ENCODE assay signal across 8 cellular contexts in the genomic region with DNA sequence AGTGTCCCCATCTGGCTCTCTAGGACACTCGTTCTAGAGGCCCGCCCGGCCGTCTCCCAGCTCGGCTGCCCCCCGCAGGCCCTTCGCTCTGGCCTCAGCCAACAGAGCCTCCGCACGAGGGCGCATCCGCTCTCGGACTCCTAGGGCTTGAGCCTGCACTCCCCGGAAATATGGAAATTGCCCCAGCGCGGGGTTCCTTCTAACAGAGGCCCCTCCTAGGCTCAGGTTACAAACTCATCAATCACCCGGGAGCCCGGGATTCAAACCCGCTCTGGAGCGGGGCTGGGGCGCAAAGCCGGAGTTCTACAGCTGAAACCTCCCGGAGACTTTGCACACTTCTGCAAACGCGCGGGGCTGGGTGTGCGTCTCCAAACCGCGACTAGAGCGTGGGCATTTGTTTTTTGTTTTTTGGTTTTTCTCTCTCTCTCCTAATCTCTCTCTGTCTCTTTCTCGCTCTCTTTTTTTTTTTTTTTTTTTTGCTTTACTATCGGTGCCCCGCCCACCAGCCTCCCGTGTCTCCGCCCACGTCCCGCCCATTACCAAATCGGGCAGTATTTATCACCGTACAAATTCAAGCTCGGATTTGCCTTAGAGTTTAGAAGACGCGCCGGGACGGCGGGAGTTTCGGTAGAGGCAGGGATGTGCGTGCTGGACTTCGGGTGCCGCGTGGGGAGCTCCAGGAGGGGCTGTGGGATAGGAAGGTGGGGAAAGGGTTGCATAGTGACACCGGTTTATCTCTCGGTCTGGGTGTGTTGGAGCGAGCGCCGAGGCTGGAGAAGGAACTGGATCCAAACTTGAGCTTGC. TPM values are rescaled to one million over a fixed set of nuclear protein-coding genes. Genes with fewer than 3 reads are reported as not detected.
DNase-seq lines count a peak whose midpoint lies in the region; ATAC-seq and TF ChIP-seq lines count a peak whose summit lies in the region.

No MANE protein-coding gene starts in this region.

- peak overlapping the region; percentile 81 for H3K9ac ChIP-seq in NT2/D1 (ENCODE audit: insufficient read length, low read depth)

- intact Hi-C loops in heart right ventricle (cut with DNase I) (loop anchor here in 8 of 10 donors (5.0 to 10.0 kb wide), 9 partner anchors 36 to 486 kb away; no protein-coding TSS in a partner anchor), posterior vena cava (cut with DNase I) (loop anchor here in 1 of 2 donors (5.0 kb wide), 1 partner anchor 96 kb away; no protein-coding TSS in a partner anchor)

- H3K27me3 ChIP-seq in NT2/D1 (ENCODE audit: insufficient read depth, insufficient read length) (peaks cover 96% of the 10 kb centered on the region), heart right ventricle (peaks cover 7 to 100% (median 97%) of the 10 kb centered on the region in 7 donors)

- 1% methylated on average over 54 of the region's 54 CpGs for WGBS in heart right ventricle, 2 donors

- ATAC-seq in heart right ventricle (peak; percentile 80 to 88 (median 85)), HG02623 (IDR thresholded peaks at IDR 0.05; ENCODE audit: unreplicated experiment) (no peak), GM21528 (IDR thresholded peaks at IDR 0.05; ENCODE audit: low FRiP score, unreplicated experiment) (no peak)

- H3K36me3 ChIP-seq in NT2/D1 (ENCODE audit: insufficient read depth, insufficient read length, low read length) (no peaks in the 10 kb centered on the region), heart right ventricle (no peaks in the 10 kb centered on the region)

- H3K27ac ChIP-seq in heart right ventricle, result peak overlapping the region; percentile 43 to 85 (median 71)

- peak; percentile 5 for DNase-seq in SIG-M5 treated with dmso at 0.1 percent for 504 hours (lab: John Stamatoyannopoulos, UW; ENCODE audit: unreplicated experiment)
- no peak for DNase-seq in SIG-M5 (lab: John Stamatoyannopoulos, UW)
- peak; percentile 93 for DNase-seq in NT2/D1 (ENCODE audit: low read depth, low spot score)
- DNase-seq in activated naive CD8-positive, alpha-beta T cell treated with anti-CD3 and anti-CD28 coated beads for 36 hours, result no peak
- DNase-seq in heart right ventricle, result peak; percentile 83 to 86
- peak; percentile 96 for DNase-seq in posterior vena cava (ENCODE audit: low spot score)

- H3K4me1 Mint-ChIP-seq in activated naive CD8-positive, alpha-beta T cell treated with anti-CD3 and anti-CD28 coated beads for 36 hours, result peaks cover 6% of the 10 kb centered on the region

- peaks cover 92% of the 10 kb centered on the region for H3K27me3 Mint-ChIP-seq in activated naive CD8-positive, alpha-beta T cell treated with anti-CD3 and anti-CD28 coated beads for 36 hours

- H3K9me3 Mint-ChIP-seq in activated naive CD8-positive, alpha-beta T cell treated with anti-CD3 and anti-CD28 coated beads for 36 hours, result no peaks in the 10 kb centered on the region

- H3K4me1 ChIP-seq in NT2/D1 (ENCODE audit: insufficient read depth, insufficient read length) (peaks cover 14% of the 10 kb centered on the region), heart right ventricle (peaks cover 0 to 67% (median 28%) of the 10 kb centered on the region in 9 donors)

- H3K36me3 Mint-ChIP-seq in activated naive CD8-positive, alpha-beta T cell treated with anti-CD3 and anti-CD28 coated beads for 36 hours, result no peaks in the 10 kb centered on the region

- H3K9me3 ChIP-seq in NT2/D1 (ENCODE audit: insufficient read depth, low read length), result no peaks in the 10 kb centered on the region
- no peaks in the 10 kb centered on the region for H3K9me3 ChIP-seq in heart right ventricle

- peak overlapping the region; percentile 63 for H3K4me3 Mint-ChIP-seq in activated naive CD8-positive, alpha-beta T cell treated with anti-CD3 and anti-CD28 coated beads for 36 hours

- H3K4me3 ChIP-seq in NT2/D1 (ENCODE audit: insufficient read length, low read depth) (peak overlapping the region; percentile 59), heart right ventricle (peak overlapping the region; percentile 7 to 59 (median 49))

- no peak overlapping the region for H3K27ac Mint-ChIP-seq in activated naive CD8-positive, alpha-beta T cell treated with anti-CD3 and anti-CD28 coated beads for 36 hours

- peak in 8 of 9 donors; percentile 40 to 78 (median 61) for TF ChIP-seq CTCF in heart right ventricle (IDR thresholded peaks at IDR 0.05)

RNA-seq across cellular contexts. Expression of a gene that starts 2.4 kb away (rescaled TPM):
- not detected for total RNA-seq in activated naive CD8-positive, alpha-beta T cell treated with anti-CD3 and anti-CD28 coated beads for 36 hours
- total RNA-seq in heart right ventricle, result 1 to 10 TPM in 3 of 10 donors, under 1 TPM in 7; 0.40 to 1.9 (median 0.84) TPM
- polyA plus RNA-seq in heart right ventricle, result under 1 TPM; 0.78 to 0.95 TPM
- 1 to 10 TPM; 7.5 to 8.9 TPM for total RNA-seq in posterior vena cava

RNA-seq across cellular contexts. Expression of a gene that starts 9.3 kb away (rescaled TPM):
- total RNA-seq in activated naive CD8-positive, alpha-beta T cell treated with anti-CD3 and anti-CD28 coated beads for 36 hours, result not detected
- total RNA-seq in heart right ventricle (1 to 10 TPM in 8 of 10 donors, under 1 TPM in 2; 0.66 to 2.2 (median 1.9) TPM), posterior vena cava (10 to 100 TPM; 11.9 to 12.2 TPM)
- 1 to 10 TPM; 1.2 to 1.3 TPM for polyA plus RNA-seq in heart right ventricle

RNA-seq across cellular contexts. Expression of a gene that starts 20.9 kb away (rescaled TPM):
- 10 to 100 TPM; 20.7 to 22.5 TPM for total RNA-seq in activated naive CD8-positive, alpha-beta T cell treated with anti-CD3 and anti-CD28 coated beads for 36 hours
- total RNA-seq in heart right ventricle (10 to 100 TPM in 8 of 10 donors, 1 to 10 TPM in 2; 8.9 to 13.1 (median 11.4) TPM), posterior vena cava (10 to 100 TPM; 11.8 to 14.1 TPM)
- 10 to 100 TPM in 1 of 2 donors, 1 to 10 TPM in 1; 5.1 to 11.3 TPM for polyA plus RNA-seq in heart right ventricle

Comparison
In these comparisons a context has a peak if more than half of its experiments do, and no peak if none do; other contexts are left out.
1. DNase-seq: peak in SIG-M5 treated with dmso at 0.1 percent for 504 hours (single experiment), NT2/D1 (single experiment), heart right ventricle (2 of 2) and posterior vena cava (single experiment); none in SIG-M5 (single experiment) and activated naive CD8-positive, alpha-beta T cell treated with anti-CD3 and anti-CD28 coated beads for 36 hours (single experiment).
2. ATAC-seq: peak in heart right ventricle (8 of 8); none in HG02623 (single experiment) and GM21528 (single experiment).
3. RNA of a gene that starts 9.3 kb away (total RNA-seq): 11.9 to 12.2 TPM in posterior vena cava; 0.66 to 2.2 TPM in heart right ventricle and not detected in activated naive CD8-positive, alpha-beta T cell treated with anti-CD3 and anti-CD28 coated beads for 36 hours; every median in the first group is over 4 times any median in the second.